38 cellular contexts compared by ENCODE assay signal in genomic region chrX:153421856-153422255, GRCh38. TPM values are rescaled to one million over a fixed set of nuclear protein-coding genes. Genes with fewer than 3 reads are reported as not detected.
"Had no signal": no experiment of that assay in that cellular context is flagged by ENCODE, and none has a peak within 500 bp of the region (broad histone marks: within the 10 kb centered on the region; RNA-seq: fewer than 3 reads in every experiment).

No MANE protein-coding gene starts in this region.

- H3K9me3 ChIP-seq: MG63 had no signal

- H3K36me3 ChIP-seq: MG63 had no signal

- DNase-seq: Karpas-422, Kasumi-1, MG63, MM.1S, MV-4-11, NCI-H1048, NCI-H1092, NCI-H1092 treated with DMSO at 0.1 percent for 48 hours, NCI-H1105, NCI-H1105 treated with DMSO at 0.1 percent for 48 hours, NCI-H1417, NCI-H1417 treated with DMSO at 0.1 percent for 48 hours, NCI-H1436, NCI-H1436 treated with DMSO at 0.1 percent for 48 hours, NCI-H146, NCI-H1694, NCI-H1694 treated with DMSO at 0.1 percent for 48 hours, NCI-H187, NCI-H187 treated with DMSO at 0.1 percent for 48 hours, NCI-H1930, NCI-H2029, NCI-H2029 treated with DMSO at 0.1 percent for 48 hours, NCI-H2081, NCI-H2081 treated with DMSO at 0.1 percent for 48 hours, NCI-H2107, NCI-H2171, NCI-H2171 treated with DMSO at 0.1 percent for 48 hours, NCI-H2227 treated with DMSO at 0.1 percent for 48 hours, NCI-H226, NCI-H345, NCI-H446, NCI-H446 treated with DMSO at 0.1 percent for 48 hours, NCI-H510A had no signal

- H3K27ac ChIP-seq: KMS-11 had no signal

- H3K4me3 ChIP-seq: MG63 had no signal

- H3K4me2 ChIP-seq: KMS-11 had no signal

- H3K27me3 ChIP-seq: MG63 had no signal

- H3K9ac ChIP-seq: KMS-11 had no signal

RNA-seq across cellular contexts. Expression of gene ZFP92, which starts 10.6 kb away (rescaled TPM):
- total RNA-seq: LHCN-M2, M059J, MCF 10A had no signal

RNA-seq across cellular contexts. Expression of gene PNMA6E, which starts 20.7 kb away (rescaled TPM):
- total RNA-seq: LHCN-M2, M059J, MCF 10A, NCI-H460 had no signal
